21 cellular contexts compared by ENCODE assay signal in genomic region chr6:107972413-107973096, GRCh38. TPM values are rescaled to one million over a fixed set of nuclear protein-coding genes. Genes with fewer than 3 reads are reported as not detected.
DNase-seq lines count a peak whose midpoint lies in the region; ATAC-seq, FAIRE-seq and TF ChIP-seq lines count a peak whose summit lies in the region.
"Had no signal": no experiment of that assay in that cellular context is flagged by ENCODE, and none has a peak within 500 bp of the region (broad histone marks: within the 10 kb centered on the region; RNA-seq: fewer than 3 reads in every experiment).

No MANE protein-coding gene starts in this region.

- no peak for TF ChIP-seq RAD21 in H1 (IDR thresholded peaks at IDR 0.05 in 1 of 2, conservative IDR thresholded peaks at IDR 0.05 in 1 of 2; ENCODE audit: low read depth in 2 of 2, low read length in 2 of 2)

- CTCF ChIA-PET in H1 (lab: Charles Lee; ENCODE audit: partially characterized antibody): interaction anchor here (1.0 kb wide), 1 partner anchor 74 kb away, joined by 3 read pairs; no protein-coding TSS in a partner anchor

- H3K56ac ChIP-seq in H1 (replicated peaks; ENCODE audit: insufficient read length, low read depth, low read length): no peak overlapping the region

- H3K4me3 ChIP-seq in BE2C (ENCODE audit: low read depth, low read length): no peak overlapping the region
- no peak overlapping the region for H3K4me3 ChIP-seq in H1 (ENCODE audit: extremely low read depth in 1 of 4, insufficient read depth in 2 of 4, low read depth in 3 of 4, low read length in 4 of 4)
- H3K4me3 ChIP-seq: A549 had no signal

- peaks cover 30% of the 10 kb centered on the region for H3K4me1 Mint-ChIP-seq in mesothelial cell of epicardium
- peaks cover 16% of the 10 kb centered on the region for H3K4me1 Mint-ChIP-seq in T-helper 2 cell treated with Interferon-gamma antibody and Interleukin-4, amounts not matched to agents 5 μg/mL and 100 μg/mL, for 36 hours (ENCODE audit: low read depth)

- no peak overlapping the region for H3K14ac ChIP-seq in H1 (ENCODE audit: insufficient read length)

- H3K27me3 ChIP-seq in BE2C (no peaks in the 10 kb centered on the region), H1 (replicated peaks in 1 of 4; ENCODE audit: control insufficient read depth in 3 of 4, extremely low read depth in 1 of 4, insufficient read depth in 3 of 4, low read length in 3 of 4) (no peaks in the 10 kb centered on the region)

- H3K9ac ChIP-seq in H1 (replicated peaks in 1 of 4; ENCODE audit: extremely low read depth in 1 of 4, low read depth in 3 of 4, low read length in 3 of 4): no peak overlapping the region

- TF ChIP-seq EP300 in H1 (IDR thresholded peaks at IDR 0.05; ENCODE audit: borderline replicate concordance in 1 of 2, low read depth in 2 of 2, low read length in 2 of 2): no peak

- no peaks in the 10 kb centered on the region for H3K9me3 Mint-ChIP-seq in mesothelial cell of epicardium
- H3K9me3 Mint-ChIP-seq in T-helper 2 cell treated with Interferon-gamma antibody and Interleukin-4, amounts not matched to agents 5 μg/mL and 100 μg/mL, for 36 hours: no peaks in the 10 kb centered on the region

- no peak overlapping the region for H4K5ac ChIP-seq in H1 (ENCODE audit: insufficient read length, low read depth, low read length)

- 86% methylated on average over 8 of the region's 8 CpGs; no CpG with 5 or more reads in 1 of the 2 experiments for WGBS in H1 (ENCODE audit: extremely low coverage in 1 of 2, insufficient coverage in 1 of 2, insufficient read length in 1 of 2, insufficient replicate concordance in 2 of 2, low coverage in 1 of 2, low lambda C conversion rate in 2 of 2, missing lambda C conversion rate in 1 of 2), 2 experiments

- H4K8ac ChIP-seq in H1 (ENCODE audit: extremely low read depth, insufficient read depth, low read length): no peak overlapping the region

- ATAC-seq in HG02870 (IDR thresholded peaks at IDR 0.05; ENCODE audit: unreplicated experiment) (no peak), HG02759 (IDR thresholded peaks at IDR 0.05; ENCODE audit: unreplicated experiment) (no peak)
- ATAC-seq: A549 had no signal

- H3K36me3 ChIP-seq in BE2C (no peaks in the 10 kb centered on the region), H1 (ENCODE audit: control insufficient read depth in 2 of 4, insufficient read depth in 4 of 4, low read length in 3 of 4) (no peaks in the 10 kb centered on the region)

- H3K79me1 ChIP-seq in H1 (ENCODE audit: low read depth, low read length): no peaks in the 10 kb centered on the region

- H2BK20ac ChIP-seq in H1 (ENCODE audit: low read length): no peak overlapping the region

- no peak overlapping the region for H2AK5ac ChIP-seq in H1 (ENCODE audit: low read depth, low read length)

- no peak overlapping the region for H3K4ac ChIP-seq in H1 (replicated peaks; ENCODE audit: insufficient read length, low read depth, low read length)

- no peaks in the 10 kb centered on the region for H3K79me2 ChIP-seq in H1 (ENCODE audit: control insufficient read depth in 1 of 2, insufficient read depth in 2 of 2, low read length in 2 of 2)

- no peaks in the 10 kb centered on the region for H3K9me3 ChIP-seq in BE2C
- H3K9me3 ChIP-seq in H1 (ENCODE audit: insufficient read depth in 2 of 2, low read depth in 1 of 2, low read length in 1 of 2): no peaks in the 10 kb centered on the region
- H3K9me3 ChIP-seq: A549 had no signal

- TF ChIP-seq CTCF in BE2C (IDR thresholded peaks at IDR 0.05; ENCODE audit: low read depth, low read length) (no peak), H1 (IDR thresholded peaks at IDR 0.05; ENCODE audit: control extremely low read depth in 1 of 3, insufficient read depth in 1 of 3, low read depth in 1 of 3, low read length in 3 of 3) (no peak), mesothelial cell of epicardium (IDR thresholded peaks at IDR 0.05; ENCODE audit: unreplicated experiment) (no peak)

- H2BK5ac ChIP-seq in H1 (ENCODE audit: low read depth, low read length): no peak overlapping the region

- H3K4me3 Mint-ChIP-seq in mesothelial cell of epicardium: no peak overlapping the region
- H3K4me3 Mint-ChIP-seq in T-helper 2 cell treated with Interferon-gamma antibody and Interleukin-4, amounts not matched to agents 5 μg/mL and 100 μg/mL, for 36 hours: no peak overlapping the region
- H3K4me3 Mint-ChIP-seq: CD4-positive, CD25-positive, alpha-beta regulatory T cell had no signal

- H3K27me3 Mint-ChIP-seq in mesothelial cell of epicardium (ENCODE audit: low read depth): no peaks in the 10 kb centered on the region
- peaks cover 21% of the 10 kb centered on the region for H3K27me3 Mint-ChIP-seq in T-helper 2 cell treated with Interferon-gamma antibody and Interleukin-4, amounts not matched to agents 5 μg/mL and 100 μg/mL, for 36 hours (ENCODE audit: low read depth)

- peak overlapping the region; percentile 91 for H3K27ac Mint-ChIP-seq in mesothelial cell of epicardium
- H3K27ac Mint-ChIP-seq in T-helper 2 cell treated with Interferon-gamma antibody and Interleukin-4, amounts not matched to agents 5 μg/mL and 100 μg/mL, for 36 hours: no peak overlapping the region
- H3K27ac Mint-ChIP-seq: CD4-positive, CD25-positive, alpha-beta regulatory T cell had no signal

- FAIRE-seq in H1 (lab: Jason Lieb, UNC): no peak
- FAIRE-seq: A549, GM12892, RCC 7860 had no signal

- H4K91ac ChIP-seq in H1 (replicated peaks; ENCODE audit: insufficient read length, low read length): no peak overlapping the region

- peak; percentile 70 for DNase-seq in BE2C
- peak; percentile 99 for DNase-seq in SK-N-DZ (ENCODE audit: low spot score)
- no peak for DNase-seq in H1 (ENCODE audit: low read depth in 1 of 2, low spot score in 2 of 2)
- no peak for DNase-seq in mesothelial cell of epicardium (ENCODE audit: low spot score in 2 of 2, unreplicated experiment in 2 of 2)
- no peak for DNase-seq in T-helper 2 cell treated with Interferon-gamma antibody and Interleukin-4, amounts not matched to agents 5 μg/mL and 100 μg/mL, for 36 hours (ENCODE audit: low spot score)
- no peak for DNase-seq in activated gamma-delta T cell treated with Interleukin-2 at 50 U/mL for 16 hours
- DNase-seq: Calu3; CD4-positive, CD25-positive, alpha-beta regulatory T cell; DMS79; GDM1; GOT3; NCI-H1417; NCI-H2029; NCI-H2171 treated with DMSO at 0.1 percent for 48 hours; NCI-H510A; SHP77 treated with DMSO at 0.1 percent for 48 hours had no signal

- no peak for TF ChIP-seq POLR2A in H1 (IDR thresholded peaks at IDR 0.05; ENCODE audit: control extremely low read depth in 1 of 2, low read depth in 2 of 2, low read length in 2 of 2)

- no peak overlapping the region for H3K4me2 ChIP-seq in H1 (ENCODE audit: insufficient read depth in 1 of 2, low read depth in 2 of 2, low read length in 2 of 2)
- H3K4me2 ChIP-seq: A549 had no signal

- no peak overlapping the region for H2BK12ac ChIP-seq in H1 (ENCODE audit: low read depth, low read length)

- no peak overlapping the region for H3K27ac ChIP-seq in H1 (ENCODE audit: low read depth, low read length)
- H3K27ac ChIP-seq: A549 had no signal

- no peak overlapping the region for H2BK15ac ChIP-seq in H1 (ENCODE audit: low read length)

- no peak overlapping the region for H3K23ac ChIP-seq in H1 (ENCODE audit: insufficient read length)

- no peaks in the 10 kb centered on the region; the same call in 1 of the 2 replicates for H3K23me2 ChIP-seq in H1 (ENCODE audit: low read depth, low read length)

- H2BK120ac ChIP-seq in H1 (replicated peaks; ENCODE audit: low read depth, low read length): no peak overlapping the region

- POLR2A ChIA-PET in H1 (lab: Charles Lee; ENCODE audit: partially characterized antibody): no interaction called here

- no peaks in the 10 kb centered on the region for H4K20me1 ChIP-seq in H1 (replicated peaks in 1 of 2; ENCODE audit: control insufficient read depth in 1 of 2, insufficient read depth in 2 of 2, low read length in 2 of 2)

- no peak overlapping the region for H2AFZ ChIP-seq in H1 (ENCODE audit: low read length)

- H3K18ac ChIP-seq in H1 (ENCODE audit: extremely low read depth, low read length): no peak overlapping the region

- H3K4me1 ChIP-seq in BE2C: peaks cover 10% of the 10 kb centered on the region
- H3K4me1 ChIP-seq in H1 (replicated peaks in 1 of 4; ENCODE audit: control insufficient read depth in 3 of 4, insufficient read depth in 4 of 4, low read length in 3 of 4): peaks cover 0 to 12% (median 2%) of the 10 kb centered on the region in 4 experiments; a peak in 1 of 7 replicates
- H3K4me1 ChIP-seq: A549 had no signal

- H3K36me3 Mint-ChIP-seq in mesothelial cell of epicardium: no peaks in the 10 kb centered on the region
- H3K36me3 Mint-ChIP-seq in T-helper 2 cell treated with Interferon-gamma antibody and Interleukin-4, amounts not matched to agents 5 μg/mL and 100 μg/mL, for 36 hours (ENCODE audit: low read depth): no peaks in the 10 kb centered on the region
- H3K36me3 Mint-ChIP-seq: CD4-positive, CD25-positive, alpha-beta regulatory T cell had no signal

TF ChIP-seq in H1, 55 proteins besides CTCF, POLR2A, EP300 and RAD21:
- 0 out of 2 replicates have a peak, but pooled peaks have one; percentile 51 for TF ChIP-seq TEAD4 (IDR thresholded peaks at IDR 0.05; ENCODE audit: low read depth, low read length)
- no peak for TF ChIP-seq JUND (IDR thresholded peaks at IDR 0.05; ENCODE audit: low read length)
- no peak for TF ChIP-seq BRCA1 (IDR thresholded peaks at IDR 0.05; ENCODE audit: low read depth, low read length)
TF ChIP-seq in H1: peak in this region for 1.

RNA-seq across cellular contexts. Expression of gene SEC63, which starts 14.5 kb away (rescaled TPM):
- 75.2 TPM for polyA plus RNA-seq in BE2C (2012; ENCODE audit: insufficient read depth, insufficient read length, low read depth)
- 14.3 and 17.3 TPM in 2 replicates for polyA plus RNA-seq in SK-N-DZ (2014; cell fraction: cytosol; rRNA removed)
- polyA plus RNA-seq in SK-N-DZ (2014; cell fraction: nucleus; rRNA removed): 30.9 and 45.0 TPM in 2 replicates
- total RNA-seq in H1 (2021; fragmentation: NEBNext Ultra II Directional; extraction: Animal tissue kit (Norgen Biotek cat#: 25700)): 106 and 121 TPM in 2 replicates
- polyA plus RNA-seq in H1 (2011; rRNA removed): 8.5 and 17.3 TPM in 2 replicates
- 17.8 TPM for polyA plus RNA-seq in H1 (2011; cell fraction: cytosol; rRNA removed)
- 7.2 TPM for polyA plus RNA-seq in H1 (2011; cell fraction: nucleus; rRNA removed)
- polyA plus RNA-seq in H1 (2012, experiment 1 of 2): 28.2 to 101 TPM (median 32.7 TPM) in 4 replicates
- polyA plus RNA-seq in H1 (2012, experiment 2 of 2): 3.3 TPM
- polyA plus RNA-seq in H1 (2013, experiment 1 of 2): 69.2 TPM
- polyA plus RNA-seq in H1 (2013, experiment 2 of 2): 85.0 TPM
- polyA minus RNA-seq in H1 (2011; rRNA and poly(A)+ RNA removed): 12.0 and 17.1 TPM in 2 replicates
- polyA minus RNA-seq in H1 (2011; cell fraction: cytosol; rRNA and poly(A)+ RNA removed): 20.1 TPM
- 44.5 TPM for polyA minus RNA-seq in H1 (2011; cell fraction: nucleus; rRNA and poly(A)+ RNA removed)
- 154 to 158 TPM (median 154 TPM) in 3 replicates for total RNA-seq in mesothelial cell of epicardium

Comparison
In these comparisons a context has a peak if more than half of its experiments do, and no peak if none do; other contexts are left out.
1. DNase-seq: peak in BE2C (single experiment) and SK-N-DZ (single experiment); none in H1 (0 of 2), mesothelial cell of epicardium (0 of 2), T-helper 2 cell treated with Interferon-gamma antibody and Interleukin-4, amounts not matched to agents 5 μg/mL and 100 μg/mL, for 36 hours (single experiment) and activated gamma-delta T cell treated with Interleukin-2 at 50 U/mL for 16 hours (single experiment).